ENCODE assay signal across 9 cellular contexts in genomic region chr11:850777-851762, GRCh38. TPM values are rescaled to one million over a fixed set of nuclear protein-coding genes. Genes with fewer than 3 reads are reported as not detected.
DNase-seq lines count a peak whose midpoint lies in the region; ATAC-seq and TF ChIP-seq lines count a peak whose summit lies in the region.
"Had no signal": no experiment of that assay in that cellular context is flagged by ENCODE, and none has a peak within 500 bp of the region (broad histone marks: within the 10 kb centered on the region; RNA-seq: fewer than 3 reads in every experiment).

No MANE protein-coding gene starts in this region.

- H3K27me3 Mint-ChIP-seq in activated naive CD8-positive, alpha-beta T cell, result no peaks in the 10 kb centered on the region
- peaks cover 8% of the 10 kb centered on the region for H3K27me3 Mint-ChIP-seq in activated naive CD8-positive, alpha-beta T cell treated with anti-CD3 and anti-CD28 coated beads, Interleukin-2, amount 50 U/mL, for 24 hours
- peaks cover 3% of the 10 kb centered on the region for H3K27me3 Mint-ChIP-seq in type B pancreatic cell
- H3K27me3 Mint-ChIP-seq in CD8-positive, alpha-beta T cell (ENCODE audit: low read depth), result peaks cover 5% of the 10 kb centered on the region

- H3K4me1 ChIP-seq in CD8-positive, alpha-beta T cell (ENCODE audit: insufficient read depth, low read length), result peaks cover 12% of the 10 kb centered on the region
- H3K4me1 ChIP-seq in effector memory CD4-positive, alpha-beta T cell (ENCODE audit: control insufficient read depth, insufficient read depth, low read length, poor library complexity, severe bottlenecking), result peaks cover 12% of the 10 kb centered on the region
- peaks cover 63% of the 10 kb centered on the region for H3K4me1 ChIP-seq in vagina

- no peak for DNase-seq in activated naive CD8-positive, alpha-beta T cell treated with anti-CD3 and anti-CD28 coated beads, Interleukin-2, amount 50 U/mL, for 24 hours
- peak; percentile 68 for DNase-seq in NCI-H69 (lab: John Stamatoyannopoulos, UW)
- DNase-seq in fibroblast of the aortic adventitia (ENCODE audit: low read depth), result peak; percentile 38
- no peak for DNase-seq in type B pancreatic cell (ENCODE audit: extremely low spot score, unreplicated experiment)
- DNase-seq in CD8-positive, alpha-beta T cell, result no peak
- DNase-seq in effector memory CD4-positive, alpha-beta T cell, result no peak
- no peak for DNase-seq in vagina (ENCODE audit: extremely low spot score in 2 of 2)

- no peaks in the 10 kb centered on the region for H3K9me3 ChIP-seq in CD8-positive, alpha-beta T cell (ENCODE audit: low read length)
- H3K9me3 ChIP-seq in effector memory CD4-positive, alpha-beta T cell (ENCODE audit: control insufficient read depth, low read length), result no peaks in the 10 kb centered on the region
- H3K9me3 ChIP-seq in vagina, result no peaks in the 10 kb centered on the region

- H3K27ac ChIP-seq in CD8-positive, alpha-beta T cell (ENCODE audit: low read depth, low read length), result no peak overlapping the region
- no peak overlapping the region for H3K27ac ChIP-seq in effector memory CD4-positive, alpha-beta T cell (ENCODE audit: insufficient read depth, low read length, poor library complexity, severe bottlenecking)
- H3K27ac ChIP-seq in vagina, result no peak overlapping the region
- H3K27ac ChIP-seq: epithelial cell of prostate had no signal

- POLR2A ChIA-PET in CD8-positive, alpha-beta T cell (lab: Charles Lee), result no interaction called here

- no peaks in the 10 kb centered on the region for H3K36me3 Mint-ChIP-seq in activated naive CD8-positive, alpha-beta T cell
- no peaks in the 10 kb centered on the region for H3K36me3 Mint-ChIP-seq in activated naive CD8-positive, alpha-beta T cell treated with anti-CD3 and anti-CD28 coated beads, Interleukin-2, amount 50 U/mL, for 24 hours (ENCODE audit: low read depth)
- no peaks in the 10 kb centered on the region for H3K36me3 Mint-ChIP-seq in type B pancreatic cell
- no peaks in the 10 kb centered on the region for H3K36me3 Mint-ChIP-seq in CD8-positive, alpha-beta T cell

- H3K27ac Mint-ChIP-seq in activated naive CD8-positive, alpha-beta T cell, result no peak overlapping the region
- no peak overlapping the region for H3K27ac Mint-ChIP-seq in activated naive CD8-positive, alpha-beta T cell treated with anti-CD3 and anti-CD28 coated beads, Interleukin-2, amount 50 U/mL, for 24 hours
- no peak overlapping the region for H3K27ac Mint-ChIP-seq in type B pancreatic cell
- H3K27ac Mint-ChIP-seq in CD8-positive, alpha-beta T cell, result no peak overlapping the region

- no peaks in the 10 kb centered on the region for H3K9me3 Mint-ChIP-seq in activated naive CD8-positive, alpha-beta T cell (ENCODE audit: low read depth)
- no peaks in the 10 kb centered on the region for H3K9me3 Mint-ChIP-seq in activated naive CD8-positive, alpha-beta T cell treated with anti-CD3 and anti-CD28 coated beads, Interleukin-2, amount 50 U/mL, for 24 hours
- H3K9me3 Mint-ChIP-seq in type B pancreatic cell, result no peaks in the 10 kb centered on the region
- H3K9me3 Mint-ChIP-seq in CD8-positive, alpha-beta T cell, result no peaks in the 10 kb centered on the region

- H3K4me3 ChIP-seq in fibroblast of the aortic adventitia (ENCODE audit: low read depth, low read length) (peak overlapping the region; percentile 56), vagina (no peak overlapping the region)
- H3K4me3 ChIP-seq in CD8-positive, alpha-beta T cell (ENCODE audit: low read depth, low read length), result no peak overlapping the region
- H3K4me3 ChIP-seq in effector memory CD4-positive, alpha-beta T cell (ENCODE audit: insufficient read depth, low read depth, low read length, poor library complexity, severe bottlenecking), result no peak overlapping the region

- peak overlapping the region; percentile 10 for H3K4me3 Mint-ChIP-seq in activated naive CD8-positive, alpha-beta T cell
- H3K4me3 Mint-ChIP-seq in activated naive CD8-positive, alpha-beta T cell treated with anti-CD3 and anti-CD28 coated beads, Interleukin-2, amount 50 U/mL, for 24 hours, result no peak overlapping the region
- H3K4me3 Mint-ChIP-seq in type B pancreatic cell, result peak overlapping the region; percentile 84
- H3K4me3 Mint-ChIP-seq in CD8-positive, alpha-beta T cell, result no peak overlapping the region

- H3K27me3 ChIP-seq in CD8-positive, alpha-beta T cell (ENCODE audit: insufficient read depth, low read length), result no peaks in the 10 kb centered on the region
- H3K27me3 ChIP-seq in effector memory CD4-positive, alpha-beta T cell (replicated peaks; ENCODE audit: control insufficient read depth, insufficient read depth, low read length, poor library complexity, severe bottlenecking), result peaks cover 21% of the 10 kb centered on the region
- H3K27me3 ChIP-seq in vagina, result no peaks in the 10 kb centered on the region

- no peak for ATAC-seq in activated naive CD8-positive, alpha-beta T cell treated with anti-CD3 and anti-CD28 coated beads, Interleukin-2, amount 50 U/mL, for 24 hours
- no peak for ATAC-seq in CD8-positive, alpha-beta T cell

- no peaks in the 10 kb centered on the region for H3K36me3 ChIP-seq in CD8-positive, alpha-beta T cell (ENCODE audit: insufficient read depth, low read length)
- no peaks in the 10 kb centered on the region for H3K36me3 ChIP-seq in effector memory CD4-positive, alpha-beta T cell (ENCODE audit: control insufficient read depth, insufficient read depth, low read length)
- no peaks in the 10 kb centered on the region for H3K36me3 ChIP-seq in vagina

- H3K4me1 Mint-ChIP-seq in activated naive CD8-positive, alpha-beta T cell (ENCODE audit: low read depth), result peaks cover 6% of the 10 kb centered on the region
- H3K4me1 Mint-ChIP-seq in activated naive CD8-positive, alpha-beta T cell treated with anti-CD3 and anti-CD28 coated beads, Interleukin-2, amount 50 U/mL, for 24 hours, result peaks cover 4% of the 10 kb centered on the region
- H3K4me1 Mint-ChIP-seq in type B pancreatic cell (ENCODE audit: unreplicated experiment), result peaks cover 4% of the 10 kb centered on the region
- peaks cover 8% of the 10 kb centered on the region for H3K4me1 Mint-ChIP-seq in CD8-positive, alpha-beta T cell (ENCODE audit: low read depth)

- CTCF ChIA-PET in CD8-positive, alpha-beta T cell (lab: Charles Lee), result interaction anchor here (1.3 to 1.9 kb wide), 2 partner anchors 200 to 201 kb away, joined by 4 to 5 read pairs; no protein-coding TSS in a partner anchor

- intact Hi-C loops in CD8-positive, alpha-beta T cell (cut with DNase I, micrococcal nuclease), result no loop called here
- intact Hi-C loops in vagina (cut with DNase I), result loop anchor here (5.0 kb wide), 1 partner anchor 201 kb away; no protein-coding TSS in a partner anchor

- no peak for TF ChIP-seq POLR2A in vagina (IDR thresholded peaks at IDR 0.05)

- TF ChIP-seq CTCF in fibroblast of the aortic adventitia (IDR thresholded peaks at IDR 0.05; ENCODE audit: insufficient read depth, low read length) (no peak), type B pancreatic cell (conservative IDR thresholded peaks at IDR 0.05) (peak; percentile 29), vagina (IDR thresholded peaks at IDR 0.05) (no peak)
- TF ChIP-seq CTCF in CD8-positive, alpha-beta T cell (IDR thresholded peaks at IDR 0.05), result no peak

RNA-seq across cellular contexts. Expression of gene TSPAN4, which starts 8.4 kb away (rescaled TPM):
- total RNA-seq in fibroblast of the aortic adventitia (ENCODE audit: low replicate concordance), result 164 and 252 TPM in 2 replicates
- total RNA-seq in type B pancreatic cell (ENCODE audit: low replicate concordance), result 12.8 and 43.2 TPM in 2 replicates
- 1 to 10 TPM; 2.1 to 2.2 TPM for total RNA-seq in CD8-positive, alpha-beta T cell
- 99.0 TPM for total RNA-seq in vagina

RNA-seq across cellular contexts. Expression of gene POLR2L, which starts 8.7 kb away (rescaled TPM):
- total RNA-seq in fibroblast of the aortic adventitia (ENCODE audit: low replicate concordance) (61.7 and 135 TPM in 2 replicates), type B pancreatic cell (ENCODE audit: low replicate concordance) (106 and 134 TPM in 2 replicates), vagina (53.8 TPM)
- 10 to 100 TPM; 22.8 to 26.2 TPM for total RNA-seq in CD8-positive, alpha-beta T cell

RNA-seq across cellular contexts. Expression of gene CD151, which starts 18.3 kb away (rescaled TPM):
- 159 and 311 TPM in 2 replicates for total RNA-seq in fibroblast of the aortic adventitia (ENCODE audit: low replicate concordance)
- total RNA-seq in type B pancreatic cell (ENCODE audit: low replicate concordance), result 126 and 128 TPM in 2 replicates
- 10 to 100 TPM in 1 of 2 experiments, 1 to 10 TPM in 1; 8.7 to 11.9 TPM for total RNA-seq in CD8-positive, alpha-beta T cell
- 150 TPM for total RNA-seq in vagina

RNA-seq across cellular contexts. Expression of gene CRACR2B, which starts 23.4 kb away (rescaled TPM):
- total RNA-seq in fibroblast of the aortic adventitia (ENCODE audit: low replicate concordance) (1.3 and 1.8 TPM in 2 replicates), type B pancreatic cell (ENCODE audit: low replicate concordance) (10.3 and 19.3 TPM in 2 replicates), vagina (4.9 TPM)
- under 1 TPM; 0.30 to 0.81 TPM for total RNA-seq in CD8-positive, alpha-beta T cell

RNA-seq across cellular contexts. Expression of gene PNPLA2, which starts 32.4 kb away (rescaled TPM):
- total RNA-seq in fibroblast of the aortic adventitia (ENCODE audit: low replicate concordance) (20.0 and 27.7 TPM in 2 replicates), type B pancreatic cell (ENCODE audit: low replicate concordance) (47.8 and 55.6 TPM in 2 replicates), vagina (103 TPM)
- 100 to 1,000 TPM; 210 to 234 TPM for total RNA-seq in CD8-positive, alpha-beta T cell

Comparison
In these comparisons a context has a peak if more than half of its experiments do, and no peak if none do; other contexts are left out.
1. H3K4me3 Mint-ChIP-seq: peak in activated naive CD8-positive, alpha-beta T cell (single experiment) and type B pancreatic cell (single experiment); none in activated naive CD8-positive, alpha-beta T cell treated with anti-CD3 and anti-CD28 coated beads, Interleukin-2, amount 50 U/mL, for 24 hours (single experiment) and CD8-positive, alpha-beta T cell (single experiment).
2. DNase-seq: peak in NCI-H69 (single experiment) and fibroblast of the aortic adventitia (single experiment); none in activated naive CD8-positive, alpha-beta T cell treated with anti-CD3 and anti-CD28 coated beads, Interleukin-2, amount 50 U/mL, for 24 hours (single experiment), type B pancreatic cell (single experiment), CD8-positive, alpha-beta T cell (0 of 7), effector memory CD4-positive, alpha-beta T cell (0 of 3) and vagina (0 of 2).